Comparison of ENCODE assay signal across 11 cellular contexts in genomic region chr6:164911873-164912580, GRCh38.
DNase-seq lines count a peak whose midpoint lies in the region; ATAC-seq and TF ChIP-seq lines count a peak whose summit lies in the region.
"Had no signal": no experiment of that assay in that cellular context is flagged by ENCODE, and none has a peak within 500 bp of the region (broad histone marks: within the 10 kb centered on the region; RNA-seq: fewer than 3 reads in every experiment).

No MANE protein-coding gene starts in this region.

- peaks cover 0 to 5% (median 0%) of the 10 kb centered on the region in 5 donors for H3K27me3 Mint-ChIP-seq in naive thymus-derived CD8-positive, alpha-beta T cell

- no peaks in the 10 kb centered on the region for H3K36me3 Mint-ChIP-seq in naive thymus-derived CD8-positive, alpha-beta T cell

- no peak overlapping the region for H3K4me3 ChIP-seq in foreskin fibroblast (ENCODE audit: low read depth in 1 of 2, low read length in 2 of 2)
- H3K4me3 ChIP-seq: BLaER1, SJSA1 had no signal

- peaks cover 0 to 9% (median 2%) of the 10 kb centered on the region in 9 donors for H3K9me3 Mint-ChIP-seq in naive thymus-derived CD8-positive, alpha-beta T cell

- TF ChIP-seq CTCF in foreskin fibroblast (IDR thresholded peaks at IDR 0.05; ENCODE audit: low read depth, low read length), result no peak

- no peaks in the 10 kb centered on the region for H3K4me1 Mint-ChIP-seq in naive thymus-derived CD8-positive, alpha-beta T cell

- H3K27ac Mint-ChIP-seq in naive thymus-derived CD8-positive, alpha-beta T cell, result no peak overlapping the region

- DNase-seq in COR-L47 (lab: John Stamatoyannopoulos, UW) (peak; percentile 51), LHCN-M2 (ENCODE audit: low read depth) (peak; percentile 70), RPMI8226 (peak; percentile 45), myocyte (ENCODE audit: low read depth) (peak; percentile 79), foreskin fibroblast (no peak)
- no peak for DNase-seq in naive thymus-derived CD8-positive, alpha-beta T cell
- DNase-seq in stimulated activated naive CD4-positive, alpha-beta T cell treated with Interleukin-2 at 50 U/mL for 16 hours (lab: John Stamatoyannopoulos, UW), result no peak
- DNase-seq: activated effector memory CD4-positive, alpha-beta T cell treated with anti-CD3 and anti-CD28 coated beads, Interleukin-2, amount 50 U/mL, for 16 hours; trophoblast cell had no signal

- no peak for ATAC-seq in naive thymus-derived CD8-positive, alpha-beta T cell

- POLR2A ChIA-PET in naive thymus-derived CD8-positive, alpha-beta T cell (lab: Charles Lee), result no interaction called here

- no peak overlapping the region for H3K4me3 Mint-ChIP-seq in naive thymus-derived CD8-positive, alpha-beta T cell

Comparison
In these comparisons a context has a peak if more than half of its experiments do, and no peak if none do; other contexts are left out.
1. DNase-seq: peak in COR-L47 (single experiment), LHCN-M2 (single experiment), RPMI8226 (single experiment) and myocyte (single experiment); none in naive thymus-derived CD8-positive, alpha-beta T cell (0 of 10), foreskin fibroblast (0 of 2) and stimulated activated naive CD4-positive, alpha-beta T cell treated with Interleukin-2 at 50 U/mL for 16 hours (single experiment).